In the genomic region with DNA sequence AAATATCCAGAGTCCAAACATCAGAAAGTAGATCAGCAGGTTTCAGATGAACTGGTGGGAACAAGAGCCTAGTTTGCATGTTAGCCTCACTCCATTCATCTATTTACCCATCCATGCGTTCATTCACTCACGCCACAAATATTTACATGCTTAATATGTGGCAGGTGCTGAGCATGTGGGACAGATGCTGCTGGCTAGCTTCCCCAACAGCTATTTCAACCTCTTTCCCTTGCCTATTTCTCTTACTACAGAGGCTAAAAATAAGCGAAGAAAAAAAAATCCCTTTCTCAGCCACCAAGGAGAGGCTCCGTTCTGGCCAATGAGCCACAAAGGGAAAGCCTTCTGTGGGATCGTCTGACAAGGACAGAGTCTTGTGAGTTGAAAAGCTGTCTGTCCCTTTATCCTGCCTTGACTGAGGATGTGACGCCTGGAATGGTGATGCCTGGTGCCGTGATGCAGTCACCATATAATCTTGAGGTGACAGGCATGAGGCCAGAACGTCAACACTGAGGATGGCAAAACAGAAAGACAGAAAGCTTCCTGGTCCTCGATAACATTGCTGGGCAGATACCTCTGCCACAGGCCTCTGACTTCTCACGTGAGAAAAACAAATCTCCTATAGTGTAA, we compare ENCODE assay signal across 8 cellular contexts.
DNase-seq lines count a peak whose midpoint lies in the region; ATAC-seq and TF ChIP-seq lines count a peak whose summit lies in the region.

No MANE protein-coding gene starts in this region.

- TF ChIP-seq CTCF in right atrium auricular region (IDR thresholded peaks at IDR 0.05) (no peak), breast epithelium (IDR thresholded peaks at IDR 0.05) (no peak), coronary artery (IDR thresholded peaks at IDR 0.05) (no peak)

- no peaks in the 10 kb centered on the region for H3K27me3 ChIP-seq in right atrium auricular region
- no peaks in the 10 kb centered on the region for H3K27me3 ChIP-seq in breast epithelium

- intact Hi-C loops in breast epithelium (cut with DNase I; ENCODE audit: low total_unique reads): no loop called here

- H3K36me3 ChIP-seq in right atrium auricular region: peaks cover 3% of the 10 kb centered on the region
- no peaks in the 10 kb centered on the region for H3K36me3 ChIP-seq in breast epithelium

- H3K9me3 ChIP-seq in right atrium auricular region: no peaks in the 10 kb centered on the region
- no peaks in the 10 kb centered on the region for H3K9me3 ChIP-seq in breast epithelium

- H3K4me3 ChIP-seq in right atrium auricular region (no peak overlapping the region), breast epithelium (no peak overlapping the region), coronary artery (no peak overlapping the region)

- ATAC-seq in GM18499 (IDR thresholded peaks at IDR 0.05; ENCODE audit: insufficient read depth, unreplicated experiment) (peak; percentile 95), GM21825 (IDR thresholded peaks at IDR 0.05; ENCODE audit: unreplicated experiment) (peak; percentile 81)

- peak overlapping the region; percentile 60 to 65 for H3K27ac ChIP-seq in right atrium auricular region
- H3K27ac ChIP-seq in breast epithelium: no peak overlapping the region
- no peak overlapping the region for H3K27ac ChIP-seq in coronary artery

- DNase-seq in NCI-H1092 treated with DMSO at 0.1 percent for 48 hours (lab: John Stamatoyannopoulos, UW) (peak; percentile 76), right atrium auricular region (ENCODE audit: low spot score) (no peak), GOT3 (lab: John Stamatoyannopoulos, UW) (no peak), breast epithelium (ENCODE audit: low spot score in 2 of 2) (no peak), HT-29 (ENCODE audit: low spot score) (no peak), coronary artery (ENCODE audit: low spot score) (no peak)

- no peak for TF ChIP-seq POLR2A in breast epithelium (IDR thresholded peaks at IDR 0.05)

- peaks cover 0 to 10% of the 10 kb centered on the region in 2 donors for H3K4me1 ChIP-seq in right atrium auricular region
- no peaks in the 10 kb centered on the region for H3K4me1 ChIP-seq in breast epithelium

Comparison
In these comparisons a context has a peak if more than half of its experiments do, and no peak if none do; other contexts are left out.
1. H3K27ac ChIP-seq: peak in right atrium auricular region (2 of 2); none in breast epithelium (0 of 2) and coronary artery (0 of 2).